Comparison of ENCODE assay signal across 23 cellular contexts in genomic region chr2:64408031-64408430, GRCh38. TPM values are rescaled to one million over a fixed set of nuclear protein-coding genes. Genes with fewer than 3 reads are reported as not detected.
A peak's percentile ranks its signal among the peaks of the same experiment; 100 is the strongest.
DNase-seq lines count a peak whose midpoint lies in the region; ATAC-seq and TF ChIP-seq lines count a peak whose summit lies in the region.
"Had no signal": no experiment of that assay in that cellular context is flagged by ENCODE, and none has a peak within 500 bp of the region (broad histone marks: within the 10 kb centered on the region; RNA-seq: fewer than 3 reads in every experiment).

No MANE protein-coding gene starts in this region.

- H3K4me1 Mint-ChIP-seq in activated CD8-positive, alpha-beta T cell treated with anti-CD3 and anti-CD28 coated beads, Interleukin-2, amount 10 ng/mL, durations not matched to agents 7 days and 5 days (ENCODE audit: low read depth) = no peaks in the 10 kb centered on the region
- no peaks in the 10 kb centered on the region for H3K4me1 Mint-ChIP-seq in activated CD8-positive, alpha-beta T cell treated with anti-CD3 and anti-CD28 coated beads for 36 hours (ENCODE audit: low read depth)
- H3K4me1 Mint-ChIP-seq in osteocyte (ENCODE audit: unreplicated experiment) = peaks cover 18% of the 10 kb centered on the region
- H3K4me1 Mint-ChIP-seq: CD4-positive, alpha-beta memory T cell; CD8-positive, alpha-beta memory T cell had no signal

- no peaks in the 10 kb centered on the region for H3K36me3 Mint-ChIP-seq in activated CD8-positive, alpha-beta T cell treated with anti-CD3 and anti-CD28 coated beads, Interleukin-2, amount 10 ng/mL, durations not matched to agents 7 days and 5 days (ENCODE audit: low read depth)
- H3K36me3 Mint-ChIP-seq in activated CD8-positive, alpha-beta T cell treated with anti-CD3 and anti-CD28 coated beads for 36 hours (ENCODE audit: low read depth) = no peaks in the 10 kb centered on the region
- H3K36me3 Mint-ChIP-seq in osteocyte (ENCODE audit: unreplicated experiment) = no peaks in the 10 kb centered on the region
- H3K36me3 Mint-ChIP-seq: CD14-positive monocyte; CD4-positive, alpha-beta memory T cell; CD4-positive, CD25-positive, alpha-beta regulatory T cell; CD8-positive, alpha-beta memory T cell had no signal

- POLR2A ChIA-PET in activated CD8-positive, alpha-beta T cell treated with anti-CD3 and anti-CD28 coated beads, Interleukin-2, amount 10 ng/mL, durations not matched to agents 7 days and 5 days (lab: Charles Lee) = no interaction called here
- POLR2A ChIA-PET in activated CD8-positive, alpha-beta T cell treated with anti-CD3 and anti-CD28 coated beads for 36 hours (lab: Charles Lee) = no interaction called here

- CTCF ChIA-PET in activated CD8-positive, alpha-beta T cell treated with anti-CD3 and anti-CD28 coated beads, Interleukin-2, amount 10 ng/mL, durations not matched to agents 7 days and 5 days (lab: Charles Lee) = no interaction called here
- CTCF ChIA-PET in activated CD8-positive, alpha-beta T cell treated with anti-CD3 and anti-CD28 coated beads for 36 hours (lab: Charles Lee) = no interaction called here

- intact Hi-C loops in activated CD8-positive, alpha-beta T cell treated with anti-CD3 and anti-CD28 coated beads for 36 hours (cut with micrococcal nuclease) = no loop called here

- H3K27me3 Mint-ChIP-seq in activated CD8-positive, alpha-beta T cell treated with anti-CD3 and anti-CD28 coated beads, Interleukin-2, amount 10 ng/mL, durations not matched to agents 7 days and 5 days (ENCODE audit: low read depth) = peaks cover 7% of the 10 kb centered on the region
- peaks cover 2% of the 10 kb centered on the region for H3K27me3 Mint-ChIP-seq in activated CD8-positive, alpha-beta T cell treated with anti-CD3 and anti-CD28 coated beads for 36 hours
- peaks cover 15% of the 10 kb centered on the region for H3K27me3 Mint-ChIP-seq in osteocyte (ENCODE audit: unreplicated experiment)
- H3K27me3 Mint-ChIP-seq: CD4-positive, CD25-positive, alpha-beta regulatory T cell had no signal

- DNase-seq in activated CD8-positive, alpha-beta T cell treated with anti-CD3 and anti-CD28 coated beads, Interleukin-2, amount 10 ng/mL, durations not matched to agents 7 days and 5 days = peak; percentile 4
- DNase-seq in activated CD8-positive, alpha-beta T cell treated with anti-CD3 and anti-CD28 coated beads for 36 hours = no peak
- peak; percentile 11 for DNase-seq in ecto neural progenitor cell (ENCODE audit: low spot score)
- peak; percentile 59 for DNase-seq in osteocyte (ENCODE audit: extremely low spot score, unreplicated experiment)
- no peak for DNase-seq in kidney glomerular epithelial cell (lab: John Stamatoyannopoulos, UW)
- DNase-seq: 8988T; ACHN; BE2C; C1 segment of cervical spinal cord; CD4-positive, alpha-beta memory T cell; CD4-positive, CD25-positive, alpha-beta regulatory T cell; CD8-positive, alpha-beta memory T cell; COR-L47; DMS 273 treated with DMSO at 0.1 percent for 48 hours; DMS153; DMS53; DMS79; DND-41; EL; GDM1 had no signal

- H3K4me3 Mint-ChIP-seq in activated CD8-positive, alpha-beta T cell treated with anti-CD3 and anti-CD28 coated beads, Interleukin-2, amount 10 ng/mL, durations not matched to agents 7 days and 5 days = no peak overlapping the region
- H3K4me3 Mint-ChIP-seq in activated CD8-positive, alpha-beta T cell treated with anti-CD3 and anti-CD28 coated beads for 36 hours = no peak overlapping the region
- H3K4me3 Mint-ChIP-seq in osteocyte (ENCODE audit: unreplicated experiment) = no peak overlapping the region
- H3K4me3 Mint-ChIP-seq: CD14-positive monocyte; CD4-positive, alpha-beta memory T cell; CD4-positive, CD25-positive, alpha-beta regulatory T cell; CD8-positive, alpha-beta memory T cell had no signal

- ATAC-seq in activated CD8-positive, alpha-beta T cell treated with anti-CD3 and anti-CD28 coated beads, Interleukin-2, amount 10 ng/mL, durations not matched to agents 7 days and 5 days = no peak
- no peak for ATAC-seq in activated CD8-positive, alpha-beta T cell treated with anti-CD3 and anti-CD28 coated beads for 36 hours
- no peak for ATAC-seq in GM18858 (IDR thresholded peaks at IDR 0.05; ENCODE audit: unreplicated experiment)
- ATAC-seq: GM12878 had no signal

- no peak overlapping the region for H3K27ac Mint-ChIP-seq in activated CD8-positive, alpha-beta T cell treated with anti-CD3 and anti-CD28 coated beads, Interleukin-2, amount 10 ng/mL, durations not matched to agents 7 days and 5 days
- no peak overlapping the region for H3K27ac Mint-ChIP-seq in activated CD8-positive, alpha-beta T cell treated with anti-CD3 and anti-CD28 coated beads for 36 hours
- H3K27ac Mint-ChIP-seq in osteocyte (ENCODE audit: unreplicated experiment) = no peak overlapping the region
- H3K27ac Mint-ChIP-seq: CD14-positive monocyte; CD4-positive, alpha-beta memory T cell; CD4-positive, CD25-positive, alpha-beta regulatory T cell; CD8-positive, alpha-beta memory T cell had no signal

- TF ChIP-seq CTCF in activated CD8-positive, alpha-beta T cell treated with anti-CD3 and anti-CD28 coated beads for 36 hours (IDR thresholded peaks at IDR 0.05) = no peak
- no peak for TF ChIP-seq CTCF in osteocyte (IDR thresholded peaks at IDR 0.05)

- H3K9me3 Mint-ChIP-seq in activated CD8-positive, alpha-beta T cell treated with anti-CD3 and anti-CD28 coated beads, Interleukin-2, amount 10 ng/mL, durations not matched to agents 7 days and 5 days (ENCODE audit: insufficient read depth) = no peaks in the 10 kb centered on the region
- no peaks in the 10 kb centered on the region for H3K9me3 Mint-ChIP-seq in activated CD8-positive, alpha-beta T cell treated with anti-CD3 and anti-CD28 coated beads for 36 hours
- H3K9me3 Mint-ChIP-seq in osteocyte (ENCODE audit: unreplicated experiment) = no peaks in the 10 kb centered on the region
- H3K9me3 Mint-ChIP-seq: CD8-positive, alpha-beta memory T cell had no signal

RNA-seq across cellular contexts. Expression of gene LGALSL, which starts 45.9 kb away (rescaled TPM):
- 1 to 10 TPM in 1 of 2 experiments, under 1 TPM in 1; 0.73 to 1.1 TPM for total RNA-seq in activated CD8-positive, alpha-beta T cell treated with anti-CD3 and anti-CD28 coated beads, Interleukin-2, amount 10 ng/mL, durations not matched to agents 7 days and 5 days
- total RNA-seq in activated CD8-positive, alpha-beta T cell treated with anti-CD3 and anti-CD28 coated beads for 36 hours = 1 to 10 TPM; 3.8 to 3.9 TPM
- 7.4 and 9.5 TPM in 2 replicates for total RNA-seq in osteocyte

Comparison
In these comparisons a context has a peak if more than half of its experiments do, and no peak if none do; other contexts are left out.
1. DNase-seq: peak in activated CD8-positive, alpha-beta T cell treated with anti-CD3 and anti-CD28 coated beads, Interleukin-2, amount 10 ng/mL, durations not matched to agents 7 days and 5 days (single experiment), ecto neural progenitor cell (single experiment) and osteocyte (single experiment); none in activated CD8-positive, alpha-beta T cell treated with anti-CD3 and anti-CD28 coated beads for 36 hours (single experiment) and kidney glomerular epithelial cell (single experiment).